Comparison of ENCODE assay signal across 18 cellular contexts in genomic region chr2:53127061-53127650, GRCh38.
A peak's percentile ranks its signal among the peaks of the same experiment; 100 is the strongest.
DNase-seq lines count a peak whose midpoint lies in the region; FAIRE-seq lines count a peak whose summit lies in the region.
"Had no signal": no experiment of that assay in that cellular context is flagged by ENCODE, and none has a peak within 500 bp of the region (broad histone marks: within the 10 kb centered on the region; RNA-seq: fewer than 3 reads in every experiment).

No MANE protein-coding gene starts in this region.

- no peak overlapping the region for H3K4me2 ChIP-seq in mesenchymal stem cell (ENCODE audit: low read length, poor library complexity, severe bottlenecking)

- no peaks in the 10 kb centered on the region for H3K27me3 ChIP-seq in mesenchymal stem cell (ENCODE audit: control insufficient read depth in 1 of 2, insufficient read depth in 1 of 2, low read length in 2 of 2)

- no peak overlapping the region for H2BK15ac ChIP-seq in mesenchymal stem cell (ENCODE audit: low read depth, poor library complexity, severe bottlenecking)

- H4K91ac ChIP-seq in mesenchymal stem cell (ENCODE audit: low read length) = no peak overlapping the region

- no peaks in the 10 kb centered on the region for H3K36me3 ChIP-seq in mesenchymal stem cell (ENCODE audit: control insufficient read depth in 1 of 2, insufficient read depth in 2 of 2, low read depth in 1 of 2, low read length in 2 of 2)

- peak; percentile 40 for FAIRE-seq in urothelium cell line (lab: Jason Lieb, UNC)
- FAIRE-seq: GM12892, HTR-8/SVneo had no signal

- no peaks in the 10 kb centered on the region for H3K9me3 ChIP-seq in mesenchymal stem cell (ENCODE audit: control insufficient read depth, low read length)

- no peak overlapping the region for H2BK120ac ChIP-seq in mesenchymal stem cell (ENCODE audit: low read depth, low read length)

- H4K8ac ChIP-seq in mesenchymal stem cell (ENCODE audit: low read length) = no peak overlapping the region

- H3K79me1 ChIP-seq in mesenchymal stem cell (replicated peaks; ENCODE audit: low read length, poor library complexity, severe bottlenecking) = no peaks in the 10 kb centered on the region

- peaks cover 1% of the 10 kb centered on the region for H3K4me1 ChIP-seq in mesenchymal stem cell (ENCODE audit: control insufficient read depth, insufficient read depth, low read depth, low read length)

- H3K9ac ChIP-seq in mesenchymal stem cell (ENCODE audit: low read length) = no peak overlapping the region

- peak; percentile 99 for DNase-seq in NCI-H69 (lab: John Stamatoyannopoulos, UW)
- DNase-seq in astrocyte of the hippocampus (ENCODE audit: low read depth, low spot score) = peak; percentile 4
- DNase-seq in mesenchymal stem cell = no peak
- no peak for DNase-seq in urothelium cell line (ENCODE audit: low spot score)
- DNase-seq in NCI-H510A (lab: John Stamatoyannopoulos, UW) = no peak
- DNase-seq in SK-N-DZ (ENCODE audit: low spot score) = no peak
- DNase-seq in activated gamma-delta T cell treated with Interleukin-2 at 50 U/mL for 16 hours = no peak
- DNase-seq: CD8-positive, alpha-beta T cell; DND-41; GDM1; NCI-H1048; NCI-H1694; NCI-H2107; NCI-H446; OCI-M1 had no signal

- no peak overlapping the region for H3K4ac ChIP-seq in mesenchymal stem cell (ENCODE audit: low read depth in 1 of 2, low read length in 2 of 2)

- H2BK5ac ChIP-seq in mesenchymal stem cell (ENCODE audit: low read depth, low read length, poor library complexity, severe bottlenecking) = no peak overlapping the region

- no peak overlapping the region for H2BK12ac ChIP-seq in mesenchymal stem cell (ENCODE audit: low read length in 2 of 2)

- WGBS in mesenchymal stem cell = 94% methylated on average over 5 of the region's 5 CpGs

- H2AFZ ChIP-seq in mesenchymal stem cell (ENCODE audit: low read depth, low read length) = no peak overlapping the region

- H3K27ac ChIP-seq in mesenchymal stem cell (ENCODE audit: low read length, poor library complexity, severe bottlenecking) = no peak overlapping the region
- H3K27ac ChIP-seq: SK-N-MC had no signal

- no peak overlapping the region for H3K18ac ChIP-seq in mesenchymal stem cell (ENCODE audit: low read depth in 1 of 2, low read length in 2 of 2)

- H3K14ac ChIP-seq in mesenchymal stem cell (ENCODE audit: low read length in 2 of 2) = no peak overlapping the region

- no peak overlapping the region for H3K23ac ChIP-seq in mesenchymal stem cell (ENCODE audit: low read length in 2 of 2)

- no peak overlapping the region for H3K4me3 ChIP-seq in mesenchymal stem cell (ENCODE audit: insufficient read depth in 1 of 2, low read depth in 1 of 2, low read length in 2 of 2)
- H3K4me3 ChIP-seq: SK-N-MC had no signal

- peak overlapping the region; percentile 56 for H2AK5ac ChIP-seq in mesenchymal stem cell (ENCODE audit: low read length, severe bottlenecking)

Comparison
In these comparisons a context has a peak if more than half of its experiments do, and no peak if none do; other contexts are left out.
1. DNase-seq: peak in NCI-H69 (single experiment) and astrocyte of the hippocampus (single experiment); none in mesenchymal stem cell (single experiment), urothelium cell line (single experiment), NCI-H510A (single experiment), SK-N-DZ (single experiment) and activated gamma-delta T cell treated with Interleukin-2 at 50 U/mL for 16 hours (single experiment).